ENCODE assay signal across 9 cellular contexts in the genomic region with DNA sequence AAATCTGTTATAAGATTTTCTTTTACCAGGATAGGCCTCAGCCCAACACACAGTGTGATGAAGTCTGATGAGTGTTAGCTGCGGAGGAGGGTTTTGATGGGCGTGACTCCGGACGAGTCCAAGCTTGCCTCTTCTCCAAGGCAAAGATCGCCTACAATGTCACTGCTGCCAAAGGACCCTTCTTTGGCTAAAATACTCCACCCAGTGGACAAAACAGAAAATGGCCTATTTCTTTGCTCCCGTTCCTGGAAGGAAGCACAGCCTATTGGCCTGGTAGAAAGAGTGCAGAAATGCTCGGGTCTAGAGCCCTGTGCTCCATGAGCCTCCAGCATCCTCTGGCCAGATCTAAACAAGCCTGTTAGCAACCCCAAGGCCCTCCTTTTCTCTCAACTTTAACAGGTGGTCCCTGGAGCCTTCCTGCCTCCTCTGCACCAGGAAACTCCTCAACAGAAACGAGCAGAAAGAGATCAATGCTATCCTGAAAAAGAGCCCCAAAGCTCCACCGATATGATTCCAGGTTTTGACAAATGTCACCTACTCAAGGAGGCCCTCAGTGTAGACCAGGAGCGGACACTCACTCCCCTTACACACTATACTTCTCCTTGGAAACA. TPM values are rescaled to one million over a fixed set of nuclear protein-coding genes. Genes with fewer than 3 reads are reported as not detected.
DNase-seq lines count a peak whose midpoint lies in the region; ATAC-seq and TF ChIP-seq lines count a peak whose summit lies in the region.
"Had no signal": no experiment of that assay in that cellular context is flagged by ENCODE, and none has a peak within 500 bp of the region (broad histone marks: within the 10 kb centered on the region; RNA-seq: fewer than 3 reads in every experiment).

No MANE protein-coding gene starts in this region.

- H3K9me3 ChIP-seq in left ventricle myocardium inferior (replicated peaks): no peaks in the 10 kb centered on the region

- ATAC-seq in GM21360 (IDR thresholded peaks at IDR 0.05; ENCODE audit: unreplicated experiment) (peak; percentile 77), GM19452 (IDR thresholded peaks at IDR 0.05; ENCODE audit: unreplicated experiment) (no peak)
- ATAC-seq: effector memory CD8-positive, alpha-beta T cell had no signal

- TF ChIP-seq CTCF in HL-60 (IDR thresholded peaks at IDR 0.05; ENCODE audit: insufficient read depth, low read length) (peak; percentile 48), left ventricle myocardium inferior (IDR thresholded peaks at IDR 0.05; ENCODE audit: borderline replicate concordance) (peak; percentile 81)

- H3K27ac ChIP-seq in HL-60 (replicated peaks): no peak overlapping the region
- H3K27ac ChIP-seq in left ventricle myocardium inferior (replicated peaks): peak overlapping the region; percentile 69

- intact Hi-C loops in left ventricle myocardium inferior (cut with micrococcal nuclease): loop anchor here (10.0 kb wide), 1 partner anchor 167 kb away; no protein-coding TSS in a partner anchor

- no peaks in the 10 kb centered on the region for H3K36me3 ChIP-seq in left ventricle myocardium inferior

- H3K4me1 ChIP-seq in left ventricle myocardium inferior: peaks cover 24% of the 10 kb centered on the region

- DNase-seq in EH (ENCODE audit: low read depth) (peak; percentile 83), HL-60 (ENCODE audit: low read depth in 1 of 2, low spot score in 1 of 2) (peak; percentile 18 to 69), NCI-H510A treated with DMSO at 0.1 percent for 48 hours (lab: John Stamatoyannopoulos, UW) (peak; percentile 94), amniotic stem cell (lab: John Stamatoyannopoulos, UW) (peak; percentile 73), left ventricle myocardium inferior (peak; percentile 54), putamen (ENCODE audit: low spot score) (peak; percentile 59)

- H3K27me3 ChIP-seq in HL-60 (ENCODE audit: insufficient read depth, poor library complexity, severe bottlenecking) (no peaks in the 10 kb centered on the region), left ventricle myocardium inferior (ENCODE audit: low read depth) (no peaks in the 10 kb centered on the region)

- H3K4me3 ChIP-seq in HL-60 (replicated peaks; ENCODE audit: insufficient read depth, low read length) (no peak overlapping the region), left ventricle myocardium inferior (peak overlapping the region; percentile 41)

RNA-seq across cellular contexts. Expression of gene CASQ2, which starts 3.4 kb away (rescaled TPM):
- 1,110 TPM for total RNA-seq in left ventricle myocardium inferior

Comparison
In these comparisons a context has a peak if more than half of its experiments do, and no peak if none do; other contexts are left out.
1. DNase-seq: peak in every context shown above with its lines; median percentile 94 in NCI-H510A treated with DMSO at 0.1 percent for 48 hours; 83 in EH; 73 in amniotic stem cell; 59 in putamen; 54 in left ventricle myocardium inferior; 44 in HL-60.